11 cellular contexts compared by ENCODE assay signal in the genomic region with DNA sequence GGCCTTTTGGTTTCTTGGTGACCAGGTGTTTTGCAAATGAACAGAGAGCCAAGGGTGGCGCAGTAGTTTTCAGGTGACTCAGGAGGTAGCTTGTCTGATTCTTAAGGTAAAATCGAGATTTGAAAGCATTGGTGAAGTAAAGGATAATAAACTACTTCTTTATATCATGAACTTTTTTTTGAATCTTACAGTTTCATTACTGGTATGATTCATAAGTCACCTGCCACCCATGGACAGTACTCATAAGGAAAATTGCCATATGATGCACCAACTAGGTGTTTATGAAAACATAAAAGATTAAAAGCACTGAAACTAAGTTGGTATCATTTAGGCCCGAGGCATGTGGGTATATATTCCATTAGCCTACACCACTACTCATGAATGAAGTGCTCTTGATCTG.
DNase-seq lines count a peak whose midpoint lies in the region; ATAC-seq, FAIRE-seq and TF ChIP-seq lines count a peak whose summit lies in the region.
"Had no signal": no experiment of that assay in that cellular context is flagged by ENCODE, and none has a peak within 500 bp of the region (broad histone marks: within the 10 kb centered on the region; RNA-seq: fewer than 3 reads in every experiment).

No MANE protein-coding gene starts in this region.

- no peaks in the 10 kb centered on the region for H3K9me3 Mint-ChIP-seq in effector memory CD8-positive, alpha-beta T cell
- H3K9me3 Mint-ChIP-seq: T-helper 2 cell treated with Interferon-gamma antibody and Interleukin-4, amounts not matched to agents 5 μg/mL and 100 μg/mL, for 36 hours had no signal

- FAIRE-seq in GM12892 (lab: Jason Lieb, UNC) = peak; percentile 44

- DNase-seq in GM12892 (ENCODE audit: insufficient read length) (no peak), SW480 (ENCODE audit: low spot score) (no peak), ecto neural progenitor cell (ENCODE audit: low spot score) (no peak), NCI-H2171 (lab: John Stamatoyannopoulos, UW) (no peak), NCI-H187 (lab: John Stamatoyannopoulos, UW) (no peak)
- no peak for DNase-seq in effector memory CD8-positive, alpha-beta T cell
- DNase-seq: activated gamma-delta T cell treated with Interleukin-2 at 50 U/mL for 16 hours, hippocampal formation had no signal

- no peaks in the 10 kb centered on the region for H3K27me3 Mint-ChIP-seq in effector memory CD8-positive, alpha-beta T cell

- H3K27ac Mint-ChIP-seq in effector memory CD8-positive, alpha-beta T cell = peak overlapping the region; percentile 0 to 39
- H3K27ac Mint-ChIP-seq: T-helper 2 cell treated with Interferon-gamma antibody and Interleukin-4, amounts not matched to agents 5 μg/mL and 100 μg/mL, for 36 hours had no signal

- H3K36me3 Mint-ChIP-seq in effector memory CD8-positive, alpha-beta T cell (ENCODE audit: insufficient read depth) = no peaks in the 10 kb centered on the region

- TF ChIP-seq POLR2A in GM12892 (IDR thresholded peaks at IDR 0.05; ENCODE audit: low read depth, low read length) = no peak

- ATAC-seq in GM19351 (IDR thresholded peaks at IDR 0.05; ENCODE audit: unreplicated experiment) (peak; percentile 64), HG03342 (IDR thresholded peaks at IDR 0.05; ENCODE audit: unreplicated experiment) (peak; percentile 60)
- no peak for ATAC-seq in effector memory CD8-positive, alpha-beta T cell (replicated peaks)

- H3K4me3 Mint-ChIP-seq in effector memory CD8-positive, alpha-beta T cell = no peak overlapping the region
- H3K4me3 Mint-ChIP-seq: T-helper 2 cell treated with Interferon-gamma antibody and Interleukin-4, amounts not matched to agents 5 μg/mL and 100 μg/mL, for 36 hours had no signal

- H3K4me1 Mint-ChIP-seq in effector memory CD8-positive, alpha-beta T cell (ENCODE audit: low read depth in 2 of 2) = peaks cover 49 to 61% of the 10 kb centered on the region in 2 donors
